ENCODE assay signal across 16 cellular contexts in the genomic region with DNA sequence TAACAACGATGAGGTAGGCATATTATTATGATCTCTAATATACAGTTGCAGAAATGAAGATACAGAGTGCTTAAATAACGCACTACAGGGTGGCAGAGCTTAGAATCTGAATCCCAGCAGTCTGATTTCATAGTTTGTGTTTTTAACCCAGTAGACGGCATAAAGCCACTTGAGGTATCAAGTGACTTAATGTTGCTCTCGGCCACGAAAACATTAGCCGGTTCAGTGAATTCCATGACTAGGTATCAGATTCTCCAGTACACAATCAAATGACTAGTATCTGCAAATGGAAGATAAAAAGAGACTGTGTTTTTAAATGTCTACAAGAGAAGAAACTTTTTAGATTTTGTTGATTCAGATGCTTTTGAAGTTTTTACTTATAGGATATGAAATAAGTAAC.
"Had no signal": no experiment of that assay in that cellular context is flagged by ENCODE, and none has a peak within 500 bp of the region (broad histone marks: within the 10 kb centered on the region; RNA-seq: fewer than 3 reads in every experiment).

No MANE protein-coding gene starts in this region.

- H3K4me1 Mint-ChIP-seq: activated naive CD8-positive, alpha-beta T cell treated with anti-CD3 and anti-CD28 coated beads, Interleukin-2, amount 10 ng/mL, durations not matched to agents 7 days and 5 days; immature natural killer cell; naive B cell; stimulated activated memory B cell treated with anti-CD40 and anti-IgM and Interleukin-4, amounts not matched to agents 10 μg/mL and 1 μg/mL and 100 μg/mL, for 72 hours had no signal

- DNase-seq: activated CD4-positive, alpha-beta T cell treated with anti-CD3 and anti-CD28 coated beads, Interleukin-2, amount 50 U/mL, for 1 hour; activated naive CD8-positive, alpha-beta T cell treated with anti-CD3 and anti-CD28 coated beads, Interleukin-2, amount 10 ng/mL, durations not matched to agents 7 days and 5 days; anterior cingulate cortex; cerebellar nuclear complex; effector memory CD4-positive, alpha-beta T cell; head of caudate nucleus; immature natural killer cell; left lung; mammary epithelial cell; naive B cell; stimulated activated CD4-positive, alpha-beta T cell treated with anti-CD3 and anti-CD28 coated beads, Interleukin-2, amount 100 ng/mL, for 48 hours; T-helper 9 cell; trophoblast cell had no signal

- H3K9me3 ChIP-seq: left lung had no signal

- H3K27ac Mint-ChIP-seq: activated naive CD8-positive, alpha-beta T cell treated with anti-CD3 and anti-CD28 coated beads, Interleukin-2, amount 10 ng/mL, durations not matched to agents 7 days and 5 days; activated T-helper 1 cell treated with anti-CD3 and anti-CD28 coated beads, Interleukin-12 subunit alpha, Interleukin-12 subunit beta, Interleukin-2, Interleukin-4 antibody, amounts not matched to agents 30 ng/mL and 10 ng/mL and 1 ng/mL, durations not matched to agents 14 hours and 24 hours and 36 hours; immature natural killer cell; naive B cell; stimulated activated memory B cell treated with anti-CD40 and anti-IgM and Interleukin-4, amounts not matched to agents 10 μg/mL and 1 μg/mL and 100 μg/mL, for 72 hours had no signal

- H3K27ac ChIP-seq: left lung had no signal

- H3K4me3 ChIP-seq: left lung had no signal

- H3K4me3 Mint-ChIP-seq: activated naive CD8-positive, alpha-beta T cell treated with anti-CD3 and anti-CD28 coated beads, Interleukin-2, amount 10 ng/mL, durations not matched to agents 7 days and 5 days; activated T-helper 1 cell treated with anti-CD3 and anti-CD28 coated beads, Interleukin-12 subunit alpha, Interleukin-12 subunit beta, Interleukin-2, Interleukin-4 antibody, amounts not matched to agents 30 ng/mL and 10 ng/mL and 1 ng/mL, durations not matched to agents 14 hours and 24 hours and 36 hours; immature natural killer cell; naive B cell; stimulated activated memory B cell treated with anti-CD40 and anti-IgM and Interleukin-4, amounts not matched to agents 10 μg/mL and 1 μg/mL and 100 μg/mL, for 72 hours had no signal

- H3K27me3 ChIP-seq: left lung had no signal

- H3K9me3 Mint-ChIP-seq: activated naive CD8-positive, alpha-beta T cell treated with anti-CD3 and anti-CD28 coated beads, Interleukin-2, amount 10 ng/mL, durations not matched to agents 7 days and 5 days; activated T-helper 1 cell treated with anti-CD3 and anti-CD28 coated beads, Interleukin-12 subunit alpha, Interleukin-12 subunit beta, Interleukin-2, Interleukin-4 antibody, amounts not matched to agents 30 ng/mL and 10 ng/mL and 1 ng/mL, durations not matched to agents 14 hours and 24 hours and 36 hours; immature natural killer cell; naive B cell; stimulated activated memory B cell treated with anti-CD40 and anti-IgM and Interleukin-4, amounts not matched to agents 10 μg/mL and 1 μg/mL and 100 μg/mL, for 72 hours had no signal

- H3K27me3 Mint-ChIP-seq: activated naive CD8-positive, alpha-beta T cell treated with anti-CD3 and anti-CD28 coated beads, Interleukin-2, amount 10 ng/mL, durations not matched to agents 7 days and 5 days; naive B cell; stimulated activated memory B cell treated with anti-CD40 and anti-IgM and Interleukin-4, amounts not matched to agents 10 μg/mL and 1 μg/mL and 100 μg/mL, for 72 hours had no signal

- FAIRE-seq: frontal cortex had no signal

- H3K4me1 ChIP-seq: left lung had no signal
